Comparison of ENCODE assay signal across 8 cellular contexts in the genomic region with DNA sequence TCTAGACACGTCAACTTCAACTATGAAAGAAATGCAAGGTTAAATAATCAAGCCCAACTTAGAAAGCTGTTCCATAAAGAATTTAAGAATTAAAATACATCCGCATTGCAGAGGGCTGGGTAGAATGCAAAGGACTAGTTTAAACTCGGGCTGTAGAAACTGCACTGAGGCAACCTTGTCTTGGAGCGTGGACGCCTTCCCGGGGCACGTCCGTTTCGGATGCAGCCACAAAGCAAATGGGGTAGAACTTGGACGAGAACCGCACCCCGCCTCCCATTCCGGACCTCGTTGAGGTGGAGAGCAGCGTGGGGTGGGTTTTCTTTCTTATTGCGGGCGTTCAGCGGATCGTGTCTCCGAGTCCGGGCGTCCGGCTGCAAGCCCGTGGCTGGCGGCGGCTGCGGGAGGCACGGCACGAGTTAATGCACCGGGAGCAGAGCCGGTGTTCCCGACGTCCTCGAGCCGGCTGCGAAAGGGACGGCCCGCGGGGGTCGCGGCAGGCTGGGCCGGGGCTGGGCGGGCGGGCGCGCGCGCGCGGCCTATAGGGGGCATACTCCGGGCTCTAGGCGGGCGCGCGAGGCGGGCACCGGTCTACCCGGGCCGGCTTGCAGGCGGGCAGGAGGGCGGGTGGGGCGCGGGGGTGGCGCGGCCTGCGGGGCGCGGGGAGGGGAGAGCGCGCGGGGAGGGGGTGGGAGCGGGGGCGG. TPM values are rescaled to one million over a fixed set of nuclear protein-coding genes. Genes with fewer than 3 reads are reported as not detected.
A peak's percentile ranks its signal among the peaks of the same experiment; 100 is the strongest.
DNase-seq lines count a peak whose midpoint lies in the region; ATAC-seq and TF ChIP-seq lines count a peak whose summit lies in the region.

No MANE protein-coding gene starts in this region.

- H3K9me3 Mint-ChIP-seq in CD14-positive monocyte: peaks cover 0 to 2% (median 0%) of the 10 kb centered on the region in 7 donors

- TF ChIP-seq CTCF in CD14-positive monocyte (IDR thresholded peaks at IDR 0.05) (peak; percentile 31), GM20000 (IDR thresholded peaks at IDR 0.05; ENCODE audit: extremely low read depth, missing control alignments) (peak; percentile 26)

- ATAC-seq in left lobe of liver: peak; percentile 5

- peak overlapping the region; percentile 99 to 100 for H3K4me3 Mint-ChIP-seq in CD14-positive monocyte

- peaks cover 45% of the 10 kb centered on the region for H3K4me1 Mint-ChIP-seq in CD14-positive monocyte

- peak overlapping the region; percentile 95 to 99 (median 98) for H3K27ac Mint-ChIP-seq in CD14-positive monocyte

- H3K27me3 Mint-ChIP-seq in CD14-positive monocyte (ENCODE audit: low read depth in 3 of 3): no peaks in the 10 kb centered on the region

- DNase-seq in CD14-positive monocyte (ENCODE audit: low spot score) (peak; percentile 67), GM20000 (ENCODE audit: low spot score) (peak; percentile 71), LHCN-M2 (ENCODE audit: low read depth) (peak; percentile 44), cerebellum (ENCODE audit: low spot score) (peak; percentile 63), left lobe of liver (ENCODE audit: low spot score) (peak; percentile 63), COLO829 (ENCODE audit: low spot score) (no peak)
- peak; percentile 21 for DNase-seq in activated CD4-positive, CD25-positive, alpha-beta regulatory T cell treated with anti-CD3 and anti-CD28 coated beads, Interleukin-2, amount 50 U/mL, for 16 hours (ENCODE audit: low read depth, low spot score)
- DNase-seq in stimulated activated CD4-positive, alpha-beta T cell treated with anti-CD3 and anti-CD28 coated beads, Interleukin-1b, Interleukin-23, amount 100 ng/mL, for 48 hours: peak; percentile 56

- H3K36me3 Mint-ChIP-seq in CD14-positive monocyte: peaks cover 13 to 35% of the 10 kb centered on the region in 2 donors

- intact Hi-C loops in CD14-positive monocyte (cut with micrococcal nuclease): loop anchor here (5.0 kb wide), 4 partner anchors 41 to 516 kb away; no protein-coding TSS in a partner anchor

RNA-seq across cellular contexts. Expression of gene JARID2, which starts 2.0 kb away (rescaled TPM):
- polyA plus RNA-seq in CD14-positive monocyte: 10 to 100 TPM in 1 of 2 donors, 1 to 10 TPM in 1; 6.8 to 12.5 TPM
- total RNA-seq in LHCN-M2 (2014; rRNA removed) (3.8 and 4.6 TPM in 2 replicates), cerebellum (25.3 TPM), left lobe of liver (3.8 TPM)
- 2.7 TPM for polyA plus RNA-seq in LHCN-M2 (2012)
